Comparison of ENCODE assay signal across 26 cellular contexts in genomic region chr3:196063049-196063448, GRCh38. TPM values are rescaled to one million over a fixed set of nuclear protein-coding genes. Genes with fewer than 3 reads are reported as not detected.
A peak's percentile ranks its signal among the peaks of the same experiment; 100 is the strongest.
DNase-seq lines count a peak whose midpoint lies in the region; ATAC-seq and FAIRE-seq lines count a peak whose summit lies in the region.
"Had no signal": no experiment of that assay in that cellular context is flagged by ENCODE, and none has a peak within 500 bp of the region (broad histone marks: within the 10 kb centered on the region; RNA-seq: fewer than 3 reads in every experiment).

No MANE protein-coding gene starts in this region.

- DNase-seq in T-helper 1 cell (no peak), EH (ENCODE audit: low read depth) (peak; percentile 50), mesenchymal stem cell (no peak), GM19239 (ENCODE audit: insufficient read length, low spot score) (no peak), GM19240 (ENCODE audit: insufficient read length, low spot score) (no peak)
- DNase-seq in activated naive CD8-positive, alpha-beta T cell treated with anti-CD3 and anti-CD28 coated beads, Interleukin-2, amount 50 U/mL, for 24 hours, result no peak
- DNase-seq: activated B cell treated with CpG ODN at 0.5 μM for 24 hours; C1 segment of cervical spinal cord; cerebellar nuclear complex; foreskin fibroblast; heart right ventricle; mammary epithelial cell; NCI-H1105 treated with DMSO at 0.1 percent for 48 hours; NCI-H2029 treated with DMSO at 0.1 percent for 48 hours; NCI-H345; NCI-H774; SK-N-SH; stimulated activated CD4-positive, alpha-beta T cell treated with anti-CD3 and anti-CD28 coated beads, Interleukin-1b, Interleukin-23, amount 100 ng/mL, for 48 hours had no signal

- H3K27ac ChIP-seq in mesenchymal stem cell (ENCODE audit: low read length, poor library complexity, severe bottlenecking), result no peak overlapping the region
- H3K27ac ChIP-seq: 22Rv1, heart right ventricle, neutrophil, prostate gland, RWPE1 had no signal

- H3K4me3 Mint-ChIP-seq in T-helper 1 cell treated with Interleukin-12 subunit alpha and Interleukin-12 subunit beta and Interleukin-4 antibody, amounts not matched to agents 30 μg/mL and 1 μg/mL, for 36 hours, result no peak overlapping the region
- H3K4me3 Mint-ChIP-seq in activated naive CD8-positive, alpha-beta T cell treated with anti-CD3 and anti-CD28 coated beads, Interleukin-2, amount 50 U/mL, for 24 hours, result no peak overlapping the region
- H3K4me3 Mint-ChIP-seq: activated B cell treated with CpG ODN at 0.5 μM for 24 hours; activated naive CD8-positive, alpha-beta T cell had no signal

- H3K27ac Mint-ChIP-seq in T-helper 1 cell treated with Interleukin-12 subunit alpha and Interleukin-12 subunit beta and Interleukin-4 antibody, amounts not matched to agents 30 μg/mL and 1 μg/mL, for 36 hours, result peak overlapping the region; percentile 13
- H3K27ac Mint-ChIP-seq in activated naive CD8-positive, alpha-beta T cell treated with anti-CD3 and anti-CD28 coated beads, Interleukin-2, amount 50 U/mL, for 24 hours, result peak overlapping the region; percentile 50
- H3K27ac Mint-ChIP-seq: activated B cell treated with CpG ODN at 0.5 μM for 24 hours; activated naive CD8-positive, alpha-beta T cell had no signal

- H3K14ac ChIP-seq in mesenchymal stem cell (ENCODE audit: low read length in 2 of 2), result no peak overlapping the region

- no peak overlapping the region for H3K4ac ChIP-seq in mesenchymal stem cell (ENCODE audit: low read depth in 1 of 2, low read length in 2 of 2)

- H4K8ac ChIP-seq in mesenchymal stem cell (ENCODE audit: low read length), result no peak overlapping the region

- no peak overlapping the region for H3K4me3 ChIP-seq in mesenchymal stem cell (ENCODE audit: insufficient read depth in 1 of 2, low read depth in 1 of 2, low read length in 2 of 2)
- H3K4me3 ChIP-seq: heart right ventricle, prostate gland had no signal

- H2BK15ac ChIP-seq in mesenchymal stem cell (ENCODE audit: low read depth, poor library complexity, severe bottlenecking), result no peak overlapping the region

- peaks cover 66% of the 10 kb centered on the region for H3K36me3 Mint-ChIP-seq in T-helper 1 cell treated with Interleukin-12 subunit alpha and Interleukin-12 subunit beta and Interleukin-4 antibody, amounts not matched to agents 30 μg/mL and 1 μg/mL, for 36 hours (ENCODE audit: low read depth)
- H3K36me3 Mint-ChIP-seq in activated naive CD8-positive, alpha-beta T cell treated with anti-CD3 and anti-CD28 coated beads, Interleukin-2, amount 50 U/mL, for 24 hours (ENCODE audit: low read depth), result peaks cover 86% of the 10 kb centered on the region

- H3K23ac ChIP-seq in mesenchymal stem cell (ENCODE audit: low read length in 2 of 2), result no peak overlapping the region

- H3K4me2 ChIP-seq in mesenchymal stem cell (ENCODE audit: low read length, poor library complexity, severe bottlenecking), result no peak overlapping the region
- H3K4me2 ChIP-seq: SK-N-SH had no signal

- no peak overlapping the region for H2AFZ ChIP-seq in mesenchymal stem cell (ENCODE audit: low read depth, low read length)

- H3K18ac ChIP-seq in mesenchymal stem cell (ENCODE audit: low read depth in 1 of 2, low read length in 2 of 2), result no peak overlapping the region

- FAIRE-seq in GM19239 (lab: Jason Lieb, UNC), result no peak
- FAIRE-seq: D721Med had no signal

- peaks cover 30% of the 10 kb centered on the region for H3K4me1 Mint-ChIP-seq in T-helper 1 cell treated with Interleukin-12 subunit alpha and Interleukin-12 subunit beta and Interleukin-4 antibody, amounts not matched to agents 30 μg/mL and 1 μg/mL, for 36 hours (ENCODE audit: low read depth)
- H3K4me1 Mint-ChIP-seq in activated naive CD8-positive, alpha-beta T cell treated with anti-CD3 and anti-CD28 coated beads, Interleukin-2, amount 50 U/mL, for 24 hours, result peaks cover 6% of the 10 kb centered on the region
- H3K4me1 Mint-ChIP-seq: activated B cell treated with CpG ODN at 0.5 μM for 24 hours had no signal

- peak overlapping the region; percentile 52 for H3K9ac ChIP-seq in mesenchymal stem cell (ENCODE audit: low read length)
- H3K9ac ChIP-seq: SK-N-SH had no signal

- no peaks in the 10 kb centered on the region for H3K27me3 Mint-ChIP-seq in T-helper 1 cell treated with Interleukin-12 subunit alpha and Interleukin-12 subunit beta and Interleukin-4 antibody, amounts not matched to agents 30 μg/mL and 1 μg/mL, for 36 hours (ENCODE audit: low read depth)
- H3K27me3 Mint-ChIP-seq in activated naive CD8-positive, alpha-beta T cell treated with anti-CD3 and anti-CD28 coated beads, Interleukin-2, amount 50 U/mL, for 24 hours, result no peaks in the 10 kb centered on the region
- H3K27me3 Mint-ChIP-seq: activated B cell treated with CpG ODN at 0.5 μM for 24 hours; activated naive CD8-positive, alpha-beta T cell had no signal

- H3K27me3 ChIP-seq in mesenchymal stem cell (ENCODE audit: control insufficient read depth in 1 of 2, insufficient read depth in 1 of 2, low read length in 2 of 2), result no peaks in the 10 kb centered on the region
- H3K27me3 ChIP-seq: heart right ventricle, neutrophil had no signal

- ATAC-seq in activated naive CD8-positive, alpha-beta T cell treated with anti-CD3 and anti-CD28 coated beads, Interleukin-2, amount 50 U/mL, for 24 hours, result no peak
- ATAC-seq in GM21526 (IDR thresholded peaks at IDR 0.05; ENCODE audit: low FRiP score, unreplicated experiment), result no peak
- ATAC-seq: heart right ventricle had no signal

- no peak overlapping the region for H2AK5ac ChIP-seq in mesenchymal stem cell (ENCODE audit: low read length, severe bottlenecking)

- no peak overlapping the region for H2BK120ac ChIP-seq in mesenchymal stem cell (ENCODE audit: low read depth, low read length)

- no peaks in the 10 kb centered on the region for H3K9me3 Mint-ChIP-seq in T-helper 1 cell treated with Interleukin-12 subunit alpha and Interleukin-12 subunit beta and Interleukin-4 antibody, amounts not matched to agents 30 μg/mL and 1 μg/mL, for 36 hours
- no peaks in the 10 kb centered on the region for H3K9me3 Mint-ChIP-seq in activated naive CD8-positive, alpha-beta T cell treated with anti-CD3 and anti-CD28 coated beads, Interleukin-2, amount 50 U/mL, for 24 hours
- H3K9me3 Mint-ChIP-seq: activated B cell treated with CpG ODN at 0.5 μM for 24 hours had no signal

- H3K36me3 ChIP-seq in mesenchymal stem cell (ENCODE audit: control insufficient read depth in 1 of 2, insufficient read depth in 2 of 2, low read depth in 1 of 2, low read length in 2 of 2), result peaks cover 19 to 92% of the 10 kb centered on the region in 2 experiments

- H2BK12ac ChIP-seq in mesenchymal stem cell (ENCODE audit: low read length in 2 of 2), result no peak overlapping the region

- H3K4me1 ChIP-seq in mesenchymal stem cell (ENCODE audit: control insufficient read depth, insufficient read depth, low read depth, low read length), result no peaks in the 10 kb centered on the region
- H3K4me1 ChIP-seq: heart right ventricle, prostate gland had no signal

- no peak overlapping the region for H2BK5ac ChIP-seq in mesenchymal stem cell (ENCODE audit: low read depth, low read length, poor library complexity, severe bottlenecking)

- H3K79me1 ChIP-seq in mesenchymal stem cell (replicated peaks; ENCODE audit: low read length, poor library complexity, severe bottlenecking), result peaks cover 4% of the 10 kb centered on the region

- no peak overlapping the region for H4K91ac ChIP-seq in mesenchymal stem cell (ENCODE audit: low read length)

- no peaks in the 10 kb centered on the region for H3K9me3 ChIP-seq in mesenchymal stem cell (ENCODE audit: control insufficient read depth, low read length)
- H3K9me3 ChIP-seq: heart right ventricle, neutrophil, prostate gland, SK-N-SH had no signal

RNA-seq across cellular contexts. Expression of gene TFRC, which starts 18.8 kb away (rescaled TPM):
- 34.8 TPM for polyA plus RNA-seq in mesenchymal stem cell (2013, experiment 1 of 2)
- 37.0 TPM for polyA plus RNA-seq in mesenchymal stem cell (2013, experiment 2 of 2)
